ENCODE assay signal across 1 cellular context in genomic region chr11:64247729-64248531, GRCh38.
TF ChIP-seq lines count a peak whose summit lies in the region.

No MANE protein-coding gene starts in this region.

TF ChIP-seq in K562, 482 proteins besides CTCF, POLR2A, EP300 and RAD21:
- TF ChIP-seq NR4A1 (CRISPR knock-in tag; IDR thresholded peaks at IDR 0.05) (no peak), NR4A1 (tag; IDR thresholded peaks at IDR 0.05) (0 out of 2 replicates have a peak, but pooled peaks have one; percentile 12), PREB (CRISPR knock-in tag; IDR thresholded peaks at IDR 0.05) (0 out of 2 replicates have a peak, but pooled peaks have one; percentile 8), TCF15 (CRISPR knock-in tag; IDR thresholded peaks at IDR 0.05) (no peak), CHD2 (IDR thresholded peaks at IDR 0.05; ENCODE audit: low read depth, low read length) (no peak), THAP7 (CRISPR knock-in tag; IDR thresholded peaks at IDR 0.05) (no peak), ZNF589 (CRISPR knock-in tag; IDR thresholded peaks at IDR 0.05; ENCODE audit: low read depth) (0 out of 2 replicates have a peak, but pooled peaks have one; percentile 1), ZBTB7A (IDR thresholded peaks at IDR 0.05; ENCODE audit: borderline replicate concordance, control insufficient read depth, low read depth, low read length) (0 out of 2 replicates have a peak, but pooled peaks have one; percentile 3), SMAD4 (CRISPR knock-in tag; conservative IDR thresholded peaks at IDR 0.05) (peak; percentile 25; the same call in 1 of the 2 replicates), NFIC (IDR thresholded peaks at IDR 0.05) (peak; percentile 48), NRF1 (conservative IDR thresholded peaks at IDR 0.05 in 1 of 2, IDR thresholded peaks at IDR 0.05 in 1 of 2) (peak; percentile 44 to 64; a peak in 3 of 4 replicates), UBTF (IDR thresholded peaks at IDR 0.05; ENCODE audit: borderline replicate concordance in 1 of 2, low read depth in 2 of 2, low read length in 2 of 2) (0 out of 4 replicates have a peak, but pooled peaks of 1 of the 2 experiments have one; percentile 9), DPF2 (IDR thresholded peaks at IDR 0.05) (0 out of 2 replicates have a peak, but pooled peaks have one; percentile 14), PPARD (CRISPR knock-in tag; IDR thresholded peaks at IDR 0.05) (no peak), PML (IDR thresholded peaks at IDR 0.05; ENCODE audit: low read length) (0 out of 2 replicates have a peak, but pooled peaks have one; percentile 24), DMBX1 (CRISPR knock-in tag; IDR thresholded peaks at IDR 0.05; ENCODE audit: borderline replicate concordance) (0 out of 2 replicates have a peak, but pooled peaks have one; percentile 17), ARID3A (IDR thresholded peaks at IDR 0.05; ENCODE audit: borderline replicate concordance, low read depth, low read length) (no peak), HOXB6 (CRISPR knock-in tag; IDR thresholded peaks at IDR 0.05; ENCODE audit: borderline replicate concordance) (peak; percentile 51; the same call in 1 of the 2 replicates), ZFX (CRISPR knock-in tag; IDR thresholded peaks at IDR 0.05) (peak; percentile 70), ZNF23 (CRISPR knock-in tag; IDR thresholded peaks at IDR 0.05) (no peak), ZNF24 (IDR thresholded peaks at IDR 0.05) (peak; percentile 90), HDGF (IDR thresholded peaks at IDR 0.05) (no peak), HNRNPLL (IDR thresholded peaks at IDR 0.05; ENCODE audit: low read depth, low read length, poor library complexity, severe bottlenecking) (peak; percentile 17), NR2F6 (CRISPR knock-in tag; IDR thresholded peaks at IDR 0.05) (no peak)
